Comparison of ENCODE assay signal across 25 cellular contexts in the genomic region with DNA sequence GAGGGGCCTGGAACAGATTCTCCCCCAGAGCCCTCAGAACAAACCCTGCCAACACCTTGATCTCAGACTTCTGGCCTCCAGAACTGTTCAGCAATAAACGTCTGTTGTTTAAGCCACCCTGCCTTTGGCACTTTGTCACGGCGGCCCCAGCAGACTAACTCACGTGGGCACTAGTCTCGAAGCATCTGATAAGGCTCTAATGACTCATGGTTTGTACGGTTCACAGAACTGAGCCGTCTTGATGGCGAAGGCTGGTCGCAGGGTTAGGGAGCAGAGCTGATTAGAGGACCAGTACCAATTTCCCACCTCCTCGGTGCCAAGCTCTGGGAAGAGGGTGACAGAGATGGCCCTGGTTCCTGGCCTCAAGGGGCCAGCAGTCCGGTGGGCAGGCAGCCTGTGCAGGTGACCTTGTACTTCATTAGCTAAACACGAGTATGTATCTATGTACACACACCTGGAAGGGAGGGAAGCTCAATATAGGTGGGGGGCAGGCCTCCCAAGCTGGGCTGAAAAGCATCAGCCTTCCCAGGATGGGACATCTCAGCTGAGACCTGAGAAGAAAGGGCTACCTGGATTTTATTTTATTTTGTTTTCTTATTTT.
DNase-seq lines count a peak whose midpoint lies in the region; ATAC-seq lines count a peak whose summit lies in the region.
"Had no signal": no experiment of that assay in that cellular context is flagged by ENCODE, and none has a peak within 500 bp of the region (broad histone marks: within the 10 kb centered on the region; RNA-seq: fewer than 3 reads in every experiment).

No MANE protein-coding gene starts in this region.

- no peak overlapping the region for H3K4me3 Mint-ChIP-seq in T-helper 2 cell treated with Interferon-gamma antibody and Interleukin-4, amounts not matched to agents 5 μg/mL and 100 μg/mL, for 36 hours
- H3K4me3 Mint-ChIP-seq: activated CD4-positive, alpha-beta memory T cell treated with anti-CD3 and anti-CD28 coated beads, Interleukin-2, amount 10 ng/mL, durations not matched to agents 7 days and 5 days; activated naive CD8-positive, alpha-beta T cell; effector memory CD8-positive, alpha-beta T cell; H9; neural crest cell had no signal

- H2BK15ac ChIP-seq in neuronal stem cell (ENCODE audit: low read length): peak overlapping the region; percentile 53

- H3K4me3 ChIP-seq in right cardiac atrium (ENCODE audit: low read length) (no peak overlapping the region), neuronal stem cell (ENCODE audit: low read length in 2 of 2) (no peak overlapping the region)
- H3K4me3 ChIP-seq: BLaER1, skin epidermis had no signal

- no peaks in the 10 kb centered on the region for H3K36me3 ChIP-seq in neuronal stem cell (replicated peaks in 1 of 2; ENCODE audit: control insufficient read depth in 2 of 2, insufficient read depth in 2 of 2, low read length in 2 of 2)
- H3K36me3 ChIP-seq: BLaER1 had no signal

- DNase-seq in right cardiac atrium (peak in 2 of 3 donors; percentile 48 to 59), Right ventricle myocardium inferior (ENCODE audit: missing footprints) (no peak), astrocyte of the hippocampus (ENCODE audit: low read depth, low spot score) (peak; percentile 33), neuronal stem cell (ENCODE audit: low spot score) (no peak), anterior cingulate cortex (lab: John Stamatoyannopoulos, UW) (no peak), OCI-M2 (lab: John Stamatoyannopoulos, UW; ENCODE audit: unreplicated experiment) (no peak), SKM-1 treated with dmso at 0.1 percent for 144 hours (lab: John Stamatoyannopoulos, UW; ENCODE audit: unreplicated experiment) (no peak)
- DNase-seq in T-helper 2 cell treated with Interferon-gamma antibody and Interleukin-4, amounts not matched to agents 5 μg/mL and 100 μg/mL, for 36 hours (ENCODE audit: low spot score): no peak
- DNase-seq: activated CD4-positive, alpha-beta memory T cell treated with anti-CD3 and anti-CD28 coated beads, Interleukin-2, amount 10 ng/mL, durations not matched to agents 7 days and 5 days; Caco-2; DMS79; effector memory CD8-positive, alpha-beta T cell; H9; kidney; NCI-H1092; NCI-H187; NCI-H526; stimulated activated CD4-positive, alpha-beta T cell treated with anti-CD3 and anti-CD28 coated beads, Interleukin-1b, Interleukin-23, amount 100 ng/mL, for 48 hours; T-helper 9 cell had no signal

- no peak overlapping the region for H3K4me2 ChIP-seq in neuronal stem cell (ENCODE audit: insufficient read depth, low read length, poor library complexity, severe bottlenecking)
- H3K4me2 ChIP-seq: BLaER1 had no signal

- H3K79me1 ChIP-seq in neuronal stem cell (ENCODE audit: low read depth, low read length): no peaks in the 10 kb centered on the region

- intact Hi-C loops in right cardiac atrium (cut with DNase I) (no loop called here), Right ventricle myocardium inferior (cut with DNase I) (no loop called here)

- H4K8ac ChIP-seq in neuronal stem cell (ENCODE audit: low read depth, low read length): no peak overlapping the region

- no peak overlapping the region for H2AFZ ChIP-seq in neuronal stem cell (ENCODE audit: low read length)

- peaks cover 2% of the 10 kb centered on the region for H3K27me3 Mint-ChIP-seq in T-helper 2 cell treated with Interferon-gamma antibody and Interleukin-4, amounts not matched to agents 5 μg/mL and 100 μg/mL, for 36 hours (ENCODE audit: low read depth)
- H3K27me3 Mint-ChIP-seq: activated CD4-positive, alpha-beta memory T cell treated with anti-CD3 and anti-CD28 coated beads, Interleukin-2, amount 10 ng/mL, durations not matched to agents 7 days and 5 days; activated naive CD8-positive, alpha-beta T cell; effector memory CD8-positive, alpha-beta T cell; progenitor cell of endocrine pancreas had no signal

- H4K91ac ChIP-seq in neuronal stem cell (ENCODE audit: low read depth, low read length, poor library complexity): no peak overlapping the region

- 59% methylated on average over 12 of the region's 12 CpGs for WGBS in right cardiac atrium
- WGBS in neuronal stem cell (ENCODE audit: extremely low coverage in 2 of 2, insufficient read length in 2 of 2, insufficient replicate concordance in 1 of 2), 2 donors: no CpG with 5 or more reads among the region's 12 CpGs

- ATAC-seq in right cardiac atrium: peak in 1 of 2 donors; percentile 72
- no peak for ATAC-seq in Right ventricle myocardium inferior
- ATAC-seq: effector memory CD8-positive, alpha-beta T cell had no signal

- no peak overlapping the region for H3K27ac Mint-ChIP-seq in T-helper 2 cell treated with Interferon-gamma antibody and Interleukin-4, amounts not matched to agents 5 μg/mL and 100 μg/mL, for 36 hours
- H3K27ac Mint-ChIP-seq: activated CD4-positive, alpha-beta memory T cell treated with anti-CD3 and anti-CD28 coated beads, Interleukin-2, amount 10 ng/mL, durations not matched to agents 7 days and 5 days; activated naive CD8-positive, alpha-beta T cell; activated T-helper 2 cell treated with anti-CD3 and anti-CD28 coated beads, Interferon-gamma antibody, Interleukin-2, Interleukin-4, amounts not matched to agents 10 μg/mL and 5 μg/mL and 100 μg/mL, durations not matched to agents 14 hours and 24 hours and 36 hours; effector memory CD8-positive, alpha-beta T cell; H9; progenitor cell of endocrine pancreas had no signal

- H3K36me3 Mint-ChIP-seq in T-helper 2 cell treated with Interferon-gamma antibody and Interleukin-4, amounts not matched to agents 5 μg/mL and 100 μg/mL, for 36 hours (ENCODE audit: low read depth): peaks cover 14% of the 10 kb centered on the region

- H2AK5ac ChIP-seq in neuronal stem cell (ENCODE audit: low read depth, low read length): peak overlapping the region; percentile 82

- H3K4me1 Mint-ChIP-seq in T-helper 2 cell treated with Interferon-gamma antibody and Interleukin-4, amounts not matched to agents 5 μg/mL and 100 μg/mL, for 36 hours (ENCODE audit: low read depth): peaks cover 15% of the 10 kb centered on the region

- H3K23ac ChIP-seq in neuronal stem cell (ENCODE audit: low read depth, low read length, poor library complexity): peak overlapping the region; percentile 3

- peaks cover 5% of the 10 kb centered on the region for H3K4me1 ChIP-seq in right cardiac atrium (ENCODE audit: control insufficient read depth, insufficient read depth, low read length)
- H3K4me1 ChIP-seq in neuronal stem cell (ENCODE audit: control insufficient read depth in 2 of 2, insufficient read depth in 1 of 2, low read depth in 1 of 2, low read length in 2 of 2): peaks cover 6 to 9% of the 10 kb centered on the region in 2 donors
- H3K4me1 ChIP-seq: BLaER1, Caco-2 had no signal

- peaks cover 14% of the 10 kb centered on the region for H3K9me3 Mint-ChIP-seq in T-helper 2 cell treated with Interferon-gamma antibody and Interleukin-4, amounts not matched to agents 5 μg/mL and 100 μg/mL, for 36 hours
- H3K9me3 Mint-ChIP-seq: effector memory CD8-positive, alpha-beta T cell; H9 had no signal

- H2BK5ac ChIP-seq in neuronal stem cell (ENCODE audit: low read length): no peak overlapping the region

- no peak overlapping the region for H2BK120ac ChIP-seq in neuronal stem cell (ENCODE audit: low read depth, low read length)

- H3K27me3 ChIP-seq in right cardiac atrium (ENCODE audit: control insufficient read depth, insufficient read depth) (no peaks in the 10 kb centered on the region), neuronal stem cell (ENCODE audit: control insufficient read depth in 3 of 3, insufficient read depth in 3 of 3, low read depth in 1 of 3, low read length in 3 of 3) (no peaks in the 10 kb centered on the region)
- H3K27me3 ChIP-seq: BLaER1 had no signal

- H2BK12ac ChIP-seq in neuronal stem cell (ENCODE audit: low read length): no peak overlapping the region

- H3K27ac ChIP-seq in right cardiac atrium (ENCODE audit: low read length) (no peak overlapping the region), neuronal stem cell (replicated peaks; ENCODE audit: low read length) (no peak overlapping the region)
- H3K27ac ChIP-seq: BLaER1 had no signal

- H3K4ac ChIP-seq in neuronal stem cell (ENCODE audit: low read length): no peak overlapping the region

- H3K18ac ChIP-seq in neuronal stem cell (ENCODE audit: low read length): peak overlapping the region; percentile 4

- no peaks in the 10 kb centered on the region for H3K9me3 ChIP-seq in right cardiac atrium (ENCODE audit: control insufficient read depth, low read length)
- H3K9me3 ChIP-seq in neuronal stem cell (replicated peaks in 1 of 2; ENCODE audit: control insufficient read depth in 2 of 2, insufficient read depth in 1 of 2, low read depth in 1 of 2, low read length in 2 of 2): peaks cover 2 to 12% of the 10 kb centered on the region in 2 donors
- H3K9me3 ChIP-seq: Caco-2 had no signal

- H3K9ac ChIP-seq in neuronal stem cell (ENCODE audit: low read depth, low read length, poor library complexity): no peak overlapping the region
- H3K9ac ChIP-seq: BLaER1 had no signal

- H3K14ac ChIP-seq in neuronal stem cell (ENCODE audit: low read length): no peak overlapping the region

Comparison
In these comparisons a context has a peak if more than half of its experiments do, and no peak if none do; other contexts are left out.
1. DNase-seq: peak in right cardiac atrium (2 of 3) and astrocyte of the hippocampus (single experiment); none in Right ventricle myocardium inferior (single experiment), neuronal stem cell (single experiment), T-helper 2 cell treated with Interferon-gamma antibody and Interleukin-4, amounts not matched to agents 5 μg/mL and 100 μg/mL, for 36 hours (single experiment), anterior cingulate cortex (0 of 58), OCI-M2 (single experiment) and SKM-1 treated with dmso at 0.1 percent for 144 hours (single experiment).